9 cellular contexts compared by ENCODE assay signal in the genomic region with DNA sequence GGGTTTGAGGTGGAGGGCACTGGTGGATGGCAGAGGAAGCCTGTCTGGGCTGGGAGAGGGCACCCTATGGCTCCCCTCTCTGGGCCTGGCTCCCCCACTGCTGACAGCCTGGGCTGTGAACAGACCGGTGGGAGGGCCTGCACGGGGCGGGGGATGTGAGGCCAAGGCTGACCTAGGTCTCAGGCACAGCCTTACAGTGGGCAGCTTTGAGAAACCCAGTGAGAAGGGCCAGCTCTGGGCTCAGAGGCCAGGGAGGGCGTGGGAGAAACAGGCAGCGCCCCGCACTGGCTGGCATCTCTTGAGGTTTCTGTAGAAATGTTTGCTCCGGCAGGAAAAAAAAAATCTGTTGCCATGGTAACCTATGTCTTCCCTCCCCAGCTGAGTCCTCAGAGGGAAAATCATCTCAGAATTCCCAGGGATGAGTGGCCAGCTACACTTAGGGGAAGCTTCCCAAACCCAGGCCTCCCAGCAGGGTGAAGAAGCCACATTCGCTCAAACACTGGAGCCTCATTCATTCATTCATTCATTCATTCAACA.
DNase-seq lines count a peak whose midpoint lies in the region; ATAC-seq, FAIRE-seq and TF ChIP-seq lines count a peak whose summit lies in the region.
"Had no signal": no experiment of that assay in that cellular context is flagged by ENCODE, and none has a peak within 500 bp of the region (broad histone marks: within the 10 kb centered on the region; RNA-seq: fewer than 3 reads in every experiment).

No MANE protein-coding gene starts in this region.

- H3K27ac Mint-ChIP-seq in osteocyte (ENCODE audit: unreplicated experiment) = peak overlapping the region; percentile 72
- no peak overlapping the region for H3K27ac Mint-ChIP-seq in activated CD4-positive, alpha-beta T cell treated with anti-CD3 and anti-CD28 coated beads for 36 hours

- peak; percentile 78 for DNase-seq in Daoy (ENCODE audit: low read depth)
- peak; percentile 20 for DNase-seq in PC-3
- peak; percentile 68 to 83 for DNase-seq in fibroblast of lung (ENCODE audit: low read depth in 2 of 2)
- no peak for DNase-seq in osteocyte (ENCODE audit: extremely low spot score, unreplicated experiment)
- no peak for DNase-seq in small intestine
- no peak for DNase-seq in activated CD4-positive, alpha-beta T cell treated with anti-CD3 and anti-CD28 coated beads for 36 hours
- no peak for DNase-seq in BE2C
- DNase-seq: activated T-cell treated with anti-CD3 and anti-CD28 coated beads for 4 hours had no signal

- H3K4me3 ChIP-seq in PC-3 (ENCODE audit: low read length) = no peak overlapping the region
- H3K4me3 ChIP-seq in fibroblast of lung (replicated peaks in 1 of 4; ENCODE audit: control extremely low read depth in 1 of 4, insufficient read depth in 1 of 4, low read depth in 3 of 4, low read length in 4 of 4) = no peak overlapping the region
- no peak overlapping the region for H3K4me3 ChIP-seq in small intestine (ENCODE audit: low read depth in 1 of 2, low read length in 2 of 2)
- no peak overlapping the region for H3K4me3 ChIP-seq in BE2C (ENCODE audit: low read depth, low read length)

- H3K4me1 Mint-ChIP-seq in osteocyte (ENCODE audit: unreplicated experiment) = peaks cover 24% of the 10 kb centered on the region
- H3K4me1 Mint-ChIP-seq in activated CD4-positive, alpha-beta T cell treated with anti-CD3 and anti-CD28 coated beads for 36 hours = peaks cover 13% of the 10 kb centered on the region

- intact Hi-C loops in PC-3 (cut with micrococcal nuclease) = no loop called here
- intact Hi-C loops in activated CD4-positive, alpha-beta T cell treated with anti-CD3 and anti-CD28 coated beads for 36 hours (cut with DNase I, micrococcal nuclease) = no loop called here

- POLR2A ChIA-PET in PC-3 (lab: Charles Lee; ENCODE audit: unreplicated experiment) = interaction anchor here (0.6 kb wide), 1 partner anchor 177 kb away, joined by 3 read pairs; no protein-coding TSS in a partner anchor
- POLR2A ChIA-PET in activated CD4-positive, alpha-beta T cell treated with anti-CD3 and anti-CD28 coated beads for 36 hours (lab: Charles Lee) = interaction anchor here (0.6 to 1.3 kb wide), 2 partner anchors 141 to 323 kb away, joined by 3 read pairs; partner anchors contain the start of gene YWHAQ

- TF ChIP-seq CTCF in PC-3 (conservative IDR thresholded peaks at IDR 0.05; ENCODE audit: low read depth, low read length) = no peak
- TF ChIP-seq CTCF in fibroblast of lung (conservative IDR thresholded peaks at IDR 0.05 in 1 of 2, IDR thresholded peaks at IDR 0.05 in 1 of 2; ENCODE audit: low read depth in 1 of 2, low read length in 2 of 2) = peak in 1 of 2 donors; percentile 20
- TF ChIP-seq CTCF in osteocyte (IDR thresholded peaks at IDR 0.05) = peak; percentile 41
- TF ChIP-seq CTCF in BE2C (IDR thresholded peaks at IDR 0.05; ENCODE audit: low read depth, low read length) = no peak

- no peak overlapping the region for H3K4me3 Mint-ChIP-seq in osteocyte (ENCODE audit: unreplicated experiment)
- no peak overlapping the region for H3K4me3 Mint-ChIP-seq in activated CD4-positive, alpha-beta T cell treated with anti-CD3 and anti-CD28 coated beads for 36 hours

- no peak for ATAC-seq in PC-3
- no peak for ATAC-seq in HG03460 (IDR thresholded peaks at IDR 0.05; ENCODE audit: unreplicated experiment)
- ATAC-seq in activated CD4-positive, alpha-beta T cell treated with anti-CD3 and anti-CD28 coated beads for 36 hours = no peak

- H3K27me3 ChIP-seq in PC-3 (ENCODE audit: low read length) (no peaks in the 10 kb centered on the region), fibroblast of lung (ENCODE audit: control insufficient read depth, insufficient read depth, low read length) (peaks cover 2% of the 10 kb centered on the region), small intestine (ENCODE audit: control insufficient read depth in 2 of 2, insufficient read depth in 2 of 2, low read length in 2 of 2) (no peaks in the 10 kb centered on the region), BE2C (no peaks in the 10 kb centered on the region)

- H3K27me3 Mint-ChIP-seq in osteocyte (ENCODE audit: unreplicated experiment) = no peaks in the 10 kb centered on the region
- H3K27me3 Mint-ChIP-seq in activated CD4-positive, alpha-beta T cell treated with anti-CD3 and anti-CD28 coated beads for 36 hours = no peaks in the 10 kb centered on the region

- H3K9me2 ChIP-seq in PC-3 (replicated peaks; ENCODE audit: low read length) = no peaks in the 10 kb centered on the region

- H3K27ac ChIP-seq in PC-3 (ENCODE audit: low read length) (no peak overlapping the region), fibroblast of lung (ENCODE audit: insufficient read depth, low read length) (peak overlapping the region; percentile 29), small intestine (ENCODE audit: low read depth in 1 of 2, low read length in 1 of 2) (no peak overlapping the region)

- H3K4me2 ChIP-seq in PC-3 (ENCODE audit: low read length) (no peak overlapping the region), fibroblast of lung (ENCODE audit: extremely low read depth, insufficient read depth, low read length) (no peak overlapping the region)

- H3K79me2 ChIP-seq in PC-3 (ENCODE audit: low read length) (no peaks in the 10 kb centered on the region), fibroblast of lung (ENCODE audit: control insufficient read depth, insufficient read depth, low read length) (no peaks in the 10 kb centered on the region)

- H3K36me3 Mint-ChIP-seq in osteocyte (ENCODE audit: unreplicated experiment) = no peaks in the 10 kb centered on the region
- H3K36me3 Mint-ChIP-seq in activated CD4-positive, alpha-beta T cell treated with anti-CD3 and anti-CD28 coated beads for 36 hours (ENCODE audit: low read depth) = no peaks in the 10 kb centered on the region

- no peaks in the 10 kb centered on the region for H3K36me3 ChIP-seq in PC-3 (ENCODE audit: low read depth, low read length)
- H3K36me3 ChIP-seq in fibroblast of lung (ENCODE audit: control insufficient read depth, insufficient read depth, low read length) = no peaks in the 10 kb centered on the region
- no peaks in the 10 kb centered on the region for H3K36me3 ChIP-seq in small intestine (ENCODE audit: control insufficient read depth in 2 of 2, insufficient read depth in 2 of 2, low read length in 2 of 2)
- H3K36me3 ChIP-seq in BE2C = no peaks in the 10 kb centered on the region

- BruUV-seq in PC-3 (replicated peaks; lab: Mats Ljungman, UMichigan) = no TSS peak

- H3K4me1 ChIP-seq in PC-3 (ENCODE audit: insufficient read depth, low read length) = no peaks in the 10 kb centered on the region; the same call in 1 of the 2 replicates
- H3K4me1 ChIP-seq in fibroblast of lung (ENCODE audit: control insufficient read depth, extremely low read depth, insufficient read depth, low read length) = peaks cover 18% of the 10 kb centered on the region
- no peaks in the 10 kb centered on the region for H3K4me1 ChIP-seq in small intestine (ENCODE audit: control insufficient read depth in 2 of 2, insufficient read depth in 1 of 2, low read depth in 1 of 2, low read length in 1 of 2)
- H3K4me1 ChIP-seq in BE2C = peaks cover 29% of the 10 kb centered on the region

- no peaks in the 10 kb centered on the region for H4K20me1 ChIP-seq in PC-3 (ENCODE audit: low read length)
- no peaks in the 10 kb centered on the region for H4K20me1 ChIP-seq in fibroblast of lung (ENCODE audit: control insufficient read depth, extremely low read depth, insufficient read depth, low read length)

- H2AFZ ChIP-seq in PC-3 (ENCODE audit: low read length) (no peak overlapping the region), fibroblast of lung (ENCODE audit: low read length) (no peak overlapping the region)

- no peak for FAIRE-seq in small intestine (lab: Jason Lieb, UNC)

- no peaks in the 10 kb centered on the region for H3K9me3 ChIP-seq in PC-3 (ENCODE audit: low read length)
- H3K9me3 ChIP-seq in fibroblast of lung (ENCODE audit: control insufficient read depth, insufficient read depth, low read depth, low read length) = no peaks in the 10 kb centered on the region
- no peaks in the 10 kb centered on the region for H3K9me3 ChIP-seq in small intestine (ENCODE audit: control insufficient read depth, low read depth)
- no peaks in the 10 kb centered on the region for H3K9me3 ChIP-seq in BE2C

- H3K9ac ChIP-seq in PC-3 (ENCODE audit: low read length) (no peak overlapping the region), fibroblast of lung (ENCODE audit: insufficient read depth, low read length) (no peak overlapping the region)

- no peaks in the 10 kb centered on the region for H3K9me3 Mint-ChIP-seq in osteocyte (ENCODE audit: unreplicated experiment)
- no peaks in the 10 kb centered on the region for H3K9me3 Mint-ChIP-seq in activated CD4-positive, alpha-beta T cell treated with anti-CD3 and anti-CD28 coated beads for 36 hours (ENCODE audit: low read depth)

- no peaks in the 10 kb centered on the region for H3F3A ChIP-seq in PC-3 (ENCODE audit: low read length, unreplicated experiment)

- WGBS in small intestine, 3 donors = 67 to 77% (median 68%) methylated on average over 8 of the region's 8 CpGs

- CTCF ChIA-PET in PC-3 (lab: Charles Lee) = interaction anchor here (0.7 kb wide), 1 partner anchor 28 kb away, joined by 4 read pairs; no protein-coding TSS in a partner anchor
- CTCF ChIA-PET in activated CD4-positive, alpha-beta T cell treated with anti-CD3 and anti-CD28 coated beads for 36 hours (lab: Charles Lee) = interaction anchor here (1.2 to 3.6 kb wide), 5 partner anchors 8 to 28 kb away, joined by 6 to 23 read pairs (median 7); no protein-coding TSS in a partner anchor

Comparison
In these comparisons a context has a peak if more than half of its experiments do, and no peak if none do; other contexts are left out.
1. DNase-seq: peak in Daoy (single experiment), PC-3 (single experiment) and fibroblast of lung (2 of 2); none in osteocyte (single experiment), small intestine (single experiment), activated CD4-positive, alpha-beta T cell treated with anti-CD3 and anti-CD28 coated beads for 36 hours (single experiment) and BE2C (single experiment).